ENCODE assay signal across 8 cellular contexts in genomic region chr16:67000384-67001158, GRCh38. TPM values are rescaled to one million over a fixed set of nuclear protein-coding genes. Genes with fewer than 3 reads are reported as not detected.
A peak's percentile ranks its signal among the peaks of the same experiment; 100 is the strongest.
DNase-seq lines count a peak whose midpoint lies in the region; ATAC-seq and TF ChIP-seq lines count a peak whose summit lies in the region.

No MANE protein-coding gene starts in this region.

- no peaks in the 10 kb centered on the region for H3K79me2 ChIP-seq in KMS-11 (ENCODE audit: insufficient read depth, low read depth)

- H3K27me3 Mint-ChIP-seq in CD8-positive, alpha-beta memory T cell, result peaks cover 0 to 1% of the 10 kb centered on the region in 2 donors

- H4K20me1 ChIP-seq in KMS-11 (ENCODE audit: insufficient read depth), result no peaks in the 10 kb centered on the region

- peak; percentile 77 to 79 for ATAC-seq in activated CD4-positive, CD25-positive, alpha-beta regulatory T cell treated with anti-CD3 and anti-CD28 coated beads, Interleukin-2, amount 50 U/mL, for 24 hours
- ATAC-seq in left colon (peak; percentile 75), GM21576 (IDR thresholded peaks at IDR 0.05; ENCODE audit: unreplicated experiment) (no peak), HG03520 (IDR thresholded peaks at IDR 0.05; ENCODE audit: unreplicated experiment) (no peak)

- H3K4me3 ChIP-seq in CD8-positive, alpha-beta memory T cell (ENCODE audit: low read length), result peak overlapping the region; percentile 64
- H3K4me3 ChIP-seq in KMS-11 (IDR thresholded peaks at IDR 0.05; ENCODE audit: insufficient read depth, low read depth, low read length), result no peak overlapping the region

- H3K4me1 ChIP-seq in CD8-positive, alpha-beta memory T cell (ENCODE audit: insufficient read depth, low read length), result peaks cover 9% of the 10 kb centered on the region
- no peaks in the 10 kb centered on the region for H3K4me1 ChIP-seq in KMS-11 (ENCODE audit: low read depth, poor library complexity, severe bottlenecking)

- H3K4me1 Mint-ChIP-seq in CD8-positive, alpha-beta memory T cell, result peaks cover 10 to 20% (median 17%) of the 10 kb centered on the region in 3 donors

- peak overlapping the region; percentile 90 for H2AFZ ChIP-seq in KMS-11 (ENCODE audit: low read depth)

- TF ChIP-seq CTCF in KMS-11 (conservative IDR thresholded peaks at IDR 0.05; ENCODE audit: low read depth, low read length), result no peak

- intact Hi-C loops in left colon (cut with DNase I, micrococcal nuclease), result no loop called here

- H3K4me3 Mint-ChIP-seq in CD8-positive, alpha-beta memory T cell, result peak overlapping the region; percentile 76 to 91 (median 81)

- H3K4me2 ChIP-seq in KMS-11, result peak overlapping the region; percentile 76

- POLR2A ChIA-PET in CD8-positive, alpha-beta memory T cell (lab: Charles Lee), result interaction anchor here (0.6 to 1.0 kb wide), 2 partner anchors 157 to 159 kb away, joined by 3 read pairs; no protein-coding TSS in a partner anchor

- peak overlapping the region; percentile 32; the same call in 1 of the 2 replicates for H3K9ac ChIP-seq in KMS-11

- no peaks in the 10 kb centered on the region for H3K9me3 Mint-ChIP-seq in CD8-positive, alpha-beta memory T cell

- H3K36me3 ChIP-seq in CD8-positive, alpha-beta memory T cell (ENCODE audit: insufficient read depth, low read length), result no peaks in the 10 kb centered on the region
- H3K36me3 ChIP-seq in KMS-11 (ENCODE audit: insufficient read depth), result no peaks in the 10 kb centered on the region

- CTCF ChIA-PET in CD8-positive, alpha-beta memory T cell (lab: Charles Lee), result interaction anchor here (0.6 to 1.6 kb wide), 3 partner anchors 10 to 155 kb away, joined by 3 to 5 read pairs (median 3); no protein-coding TSS in a partner anchor

- DNase-seq in CD8-positive, alpha-beta memory T cell, result peak; percentile 34 to 70 (median 49)
- DNase-seq in cerebellar cortex (ENCODE audit: low spot score) (peak; percentile 81), left colon (peak; percentile 67)
- DNase-seq in stimulated activated CD4-positive, alpha-beta T cell treated with anti-CD3 and anti-CD28 coated beads, Interleukin-4, amount 100 ng/mL, for 1 hour, result peak; percentile 61

- no peaks in the 10 kb centered on the region for H3K36me3 Mint-ChIP-seq in CD8-positive, alpha-beta memory T cell

- peak overlapping the region in 7 of 8 donors; percentile 44 to 89 (median 73) for H3K27ac Mint-ChIP-seq in CD8-positive, alpha-beta memory T cell

- no peaks in the 10 kb centered on the region for H3K27me3 ChIP-seq in CD8-positive, alpha-beta memory T cell (ENCODE audit: insufficient read depth, low read length, poor library complexity, severe bottlenecking)
- no peaks in the 10 kb centered on the region for H3K27me3 ChIP-seq in KMS-11 (ENCODE audit: insufficient read depth, low read depth)

- H3K9me3 ChIP-seq in CD8-positive, alpha-beta memory T cell (ENCODE audit: low read length), result no peaks in the 10 kb centered on the region

- no peak overlapping the region for H3K27ac ChIP-seq in CD8-positive, alpha-beta memory T cell (ENCODE audit: low read depth, low read length)
- peak overlapping the region; percentile 32; the same call in 1 of the 2 replicates for H3K27ac ChIP-seq in KMS-11

RNA-seq across cellular contexts. Expression of gene CES4A, which starts 12.2 kb away (rescaled TPM):
- total RNA-seq in CD8-positive, alpha-beta memory T cell, result 1 to 10 TPM; 4.2 to 5.1 TPM
- 1.7 TPM for polyA plus RNA-seq in CD8-positive, alpha-beta memory T cell
- total RNA-seq in left colon, result 10 to 100 TPM in 1 of 2 donors, 1 to 10 TPM in 1; 6.6 to 12.1 TPM

RNA-seq across cellular contexts. Expression of gene CBFB, which starts 28.4 kb away (rescaled TPM):
- total RNA-seq in CD8-positive, alpha-beta memory T cell, result 100 to 1,000 TPM; 132 to 141 TPM
- polyA plus RNA-seq in CD8-positive, alpha-beta memory T cell, result 100 TPM
- total RNA-seq in left colon, result 10 to 100 TPM; 25.8 to 27.0 TPM

RNA-seq across cellular contexts. Expression of gene CES3, which starts 39.5 kb away (rescaled TPM):
- under 1 TPM; 0.16 to 0.24 TPM for total RNA-seq in CD8-positive, alpha-beta memory T cell
- polyA plus RNA-seq in CD8-positive, alpha-beta memory T cell, result not detected
- 100 to 1,000 TPM; 201 to 203 TPM for total RNA-seq in left colon

Comparison
In these comparisons a context has a peak if more than half of its experiments do, and no peak if none do; other contexts are left out.
1. ATAC-seq: peak in activated CD4-positive, CD25-positive, alpha-beta regulatory T cell treated with anti-CD3 and anti-CD28 coated beads, Interleukin-2, amount 50 U/mL, for 24 hours (2 of 2) and left colon (single experiment); none in GM21576 (single experiment) and HG03520 (single experiment).
2. RNA of gene CBFB, which starts 28.4 kb away (total RNA-seq): 132 to 141 TPM in CD8-positive, alpha-beta memory T cell; 25.8 to 27.0 TPM in left colon; every median in the first group is over 4 times any median in the second.
3. RNA of gene CES3, which starts 39.5 kb away (total RNA-seq): 201 to 203 TPM in left colon; 0.16 to 0.24 TPM in CD8-positive, alpha-beta memory T cell; every median in the first group is over 100 times any median in the second.
4. Peak in every context shown above with its lines, with median percentiles within 50 percentile points of each other: DNase-seq.